ENCODE assay signal across 21 cellular contexts in genomic region chrX:153989971-153990655, GRCh38. TPM values are rescaled to one million over a fixed set of nuclear protein-coding genes. Genes with fewer than 3 reads are reported as not detected.
DNase-seq lines count a peak whose midpoint lies in the region; ATAC-seq, FAIRE-seq and TF ChIP-seq lines count a peak whose summit lies in the region.
"Had no signal": no experiment of that assay in that cellular context is flagged by ENCODE, and none has a peak within 500 bp of the region (broad histone marks: within the 10 kb centered on the region; RNA-seq: fewer than 3 reads in every experiment).

No MANE protein-coding gene starts in this region.

- H3K4me1 ChIP-seq in naive thymus-derived CD4-positive, alpha-beta T cell (ENCODE audit: control insufficient read depth in 2 of 2, insufficient read depth in 2 of 2, low read length in 2 of 2) = peaks cover 2 to 14% of the 10 kb centered on the region in 2 donors
- H3K4me1 ChIP-seq in pancreas = no peaks in the 10 kb centered on the region
- H3K4me1 ChIP-seq: SJCRH30 had no signal

- POLR2A ChIA-PET in naive thymus-derived CD4-positive, alpha-beta T cell (lab: Charles Lee) = interaction anchor here (0.7 to 1.9 kb wide), 4 partner anchors 11 to 19 kb away, joined by 3 to 10 read pairs (median 7); partner anchors contain the start of genes HCFC1 and TMEM187

- H3K4me3 ChIP-seq in naive thymus-derived CD4-positive, alpha-beta T cell (ENCODE audit: low read length) = no peak overlapping the region
- no peak overlapping the region for H3K4me3 ChIP-seq in pancreas
- H3K4me3 ChIP-seq: SJCRH30, skin epidermis, upper lobe of right lung had no signal

- TF ChIP-seq CTCF in pancreas (IDR thresholded peaks at IDR 0.05) = no peak

- peak; percentile 40 for ATAC-seq in T-helper 17 cell
- peak; percentile 20 for ATAC-seq in naive thymus-derived CD4-positive, alpha-beta T cell
- ATAC-seq in pancreas = no peak
- ATAC-seq: Panc1, upper lobe of right lung had no signal

- H3K36me3 ChIP-seq in naive thymus-derived CD4-positive, alpha-beta T cell (ENCODE audit: control insufficient read depth in 2 of 3, insufficient read depth in 3 of 3, low read length in 3 of 3) = no peaks in the 10 kb centered on the region
- H3K36me3 ChIP-seq in pancreas = no peaks in the 10 kb centered on the region
- H3K36me3 ChIP-seq: SJCRH30, upper lobe of right lung had no signal

- intact Hi-C loops in activated CD4-positive, alpha-beta T cell treated with anti-CD3 and anti-CD28 coated beads, Interleukin-2, amount 10 ng/mL, durations not matched to agents 24 days and 14 days (cut with micrococcal nuclease) = no loop called here
- intact Hi-C loops in naive thymus-derived CD4-positive, alpha-beta T cell (cut with micrococcal nuclease) = no loop called here
- intact Hi-C loops in pancreas (cut with DNase I) = no loop called here

- no peaks in the 10 kb centered on the region for H3K9me3 Mint-ChIP-seq in activated CD4-positive, alpha-beta T cell treated with anti-CD3 and anti-CD28 coated beads, Interleukin-2, amount 10 ng/mL, durations not matched to agents 24 days and 14 days
- H3K9me3 Mint-ChIP-seq in naive thymus-derived CD4-positive, alpha-beta T cell = peaks cover 0 to 2% (median 0%) of the 10 kb centered on the region in 11 donors
- H3K9me3 Mint-ChIP-seq: T-helper 1 cell treated with Interleukin-12 subunit alpha and Interleukin-12 subunit beta and Interleukin-4 antibody, amounts not matched to agents 30 μg/mL and 1 μg/mL, for 36 hours had no signal

- 86 to 91% methylated on average over 14 of the region's 14 CpGs for WGBS in pancreas, 2 donors

- peaks cover 3% of the 10 kb centered on the region for H3K4me1 Mint-ChIP-seq in activated CD4-positive, alpha-beta T cell treated with anti-CD3 and anti-CD28 coated beads, Interleukin-2, amount 10 ng/mL, durations not matched to agents 24 days and 14 days
- H3K4me1 Mint-ChIP-seq in T-helper 17 cell = peaks cover 14% of the 10 kb centered on the region
- peaks cover 7 to 31% (median 16%) of the 10 kb centered on the region in 7 donors for H3K4me1 Mint-ChIP-seq in naive thymus-derived CD4-positive, alpha-beta T cell
- H3K4me1 Mint-ChIP-seq: nephron had no signal

- DNase-seq in activated CD4-positive, alpha-beta T cell treated with anti-CD3 and anti-CD28 coated beads, Interleukin-2, amount 10 ng/mL, durations not matched to agents 24 days and 14 days = peak; percentile 59
- DNase-seq in activated CD4-positive, alpha-beta T cell treated with anti-CD3 and anti-CD28 coated beads, Interleukin-2, amount 50 U/mL, for 48 hours = no peak
- DNase-seq in T-helper 17 cell (no peak), pancreas (no peak), Kasumi-1 (lab: John Stamatoyannopoulos, UW) (no peak)
- DNase-seq in naive thymus-derived CD4-positive, alpha-beta T cell = peak in 3 of 9 donors; percentile 33 to 41 (median 35)
- DNase-seq: 8988T; activated effector memory CD4-positive, alpha-beta T cell treated with anti-CD3 and anti-CD28 coated beads, Interleukin-2, amount 50 U/mL, for 16 hours; mesendoderm; NCI-H1092 treated with DMSO at 0.1 percent for 48 hours; NCI-H2081; NCI-H446 treated with DMSO at 0.1 percent for 48 hours; SJCRH30; upper lobe of right lung had no signal

- H3K9me3 ChIP-seq in T-helper 17 cell (ENCODE audit: control insufficient read depth, low read length, poor library complexity, severe bottlenecking) (no peaks in the 10 kb centered on the region), pancreas (no peaks in the 10 kb centered on the region)
- H3K9me3 ChIP-seq in naive thymus-derived CD4-positive, alpha-beta T cell (ENCODE audit: control insufficient read depth in 2 of 3, low read length in 3 of 3) = no peaks in the 10 kb centered on the region
- H3K9me3 ChIP-seq: SJCRH30, upper lobe of right lung had no signal

- peak overlapping the region; percentile 41 for H3K27ac Mint-ChIP-seq in activated CD4-positive, alpha-beta T cell treated with anti-CD3 and anti-CD28 coated beads, Interleukin-2, amount 10 ng/mL, durations not matched to agents 24 days and 14 days
- H3K27ac Mint-ChIP-seq in T-helper 17 cell = peak overlapping the region; percentile 92
- H3K27ac Mint-ChIP-seq in naive thymus-derived CD4-positive, alpha-beta T cell = peak overlapping the region; percentile 55 to 91 (median 85)
- H3K27ac Mint-ChIP-seq: B cell; progenitor cell of endocrine pancreas; T-helper 1 cell treated with Interleukin-12 subunit alpha and Interleukin-12 subunit beta and Interleukin-4 antibody, amounts not matched to agents 30 μg/mL and 1 μg/mL, for 36 hours had no signal

- H3K27me3 ChIP-seq in naive thymus-derived CD4-positive, alpha-beta T cell (ENCODE audit: control insufficient read depth in 2 of 2, insufficient read depth in 2 of 2, low read length in 2 of 2) = no peaks in the 10 kb centered on the region
- H3K27me3 ChIP-seq in pancreas = peaks cover 0 to 12% (median 0%) of the 10 kb centered on the region in 4 donors
- H3K27me3 ChIP-seq: SJCRH30, upper lobe of right lung had no signal

- peak overlapping the region; percentile 42 for H3K27ac ChIP-seq in naive thymus-derived CD4-positive, alpha-beta T cell (ENCODE audit: low read depth, low read length)
- no peak overlapping the region for H3K27ac ChIP-seq in pancreas
- H3K27ac ChIP-seq: SJCRH30, skin epidermis, upper lobe of right lung, VCaP had no signal

- CTCF ChIA-PET in naive thymus-derived CD4-positive, alpha-beta T cell (lab: Charles Lee) = interaction anchor here (1.0 kb wide), 1 partner anchor 27 kb away, joined by 3 read pairs; no protein-coding TSS in a partner anchor

- H3K4me3 Mint-ChIP-seq in activated CD4-positive, alpha-beta T cell treated with anti-CD3 and anti-CD28 coated beads, Interleukin-2, amount 10 ng/mL, durations not matched to agents 24 days and 14 days = no peak overlapping the region
- H3K4me3 Mint-ChIP-seq in T-helper 17 cell = peak overlapping the region; percentile 75
- peak overlapping the region in 8 of 10 donors; percentile 39 to 75 (median 62) for H3K4me3 Mint-ChIP-seq in naive thymus-derived CD4-positive, alpha-beta T cell
- H3K4me3 Mint-ChIP-seq: B cell; nephron; T-helper 1 cell treated with Interleukin-12 subunit alpha and Interleukin-12 subunit beta and Interleukin-4 antibody, amounts not matched to agents 30 μg/mL and 1 μg/mL, for 36 hours had no signal

- no peaks in the 10 kb centered on the region for H3K27me3 Mint-ChIP-seq in activated CD4-positive, alpha-beta T cell treated with anti-CD3 and anti-CD28 coated beads, Interleukin-2, amount 10 ng/mL, durations not matched to agents 24 days and 14 days
- no peaks in the 10 kb centered on the region for H3K27me3 Mint-ChIP-seq in T-helper 17 cell
- no peaks in the 10 kb centered on the region for H3K27me3 Mint-ChIP-seq in naive thymus-derived CD4-positive, alpha-beta T cell
- H3K27me3 Mint-ChIP-seq: B cell, progenitor cell of endocrine pancreas had no signal

- FAIRE-seq in pancreas (lab: Jason Lieb, UNC) = no peak

- no peaks in the 10 kb centered on the region for H3K36me3 Mint-ChIP-seq in activated CD4-positive, alpha-beta T cell treated with anti-CD3 and anti-CD28 coated beads, Interleukin-2, amount 10 ng/mL, durations not matched to agents 24 days and 14 days (ENCODE audit: low read depth)
- no peaks in the 10 kb centered on the region for H3K36me3 Mint-ChIP-seq in T-helper 17 cell (ENCODE audit: low read depth)
- no peaks in the 10 kb centered on the region for H3K36me3 Mint-ChIP-seq in naive thymus-derived CD4-positive, alpha-beta T cell

RNA-seq across cellular contexts. Expression of gene TMEM187, which starts 17.6 kb away (rescaled TPM):
- total RNA-seq in activated CD4-positive, alpha-beta T cell treated with anti-CD3 and anti-CD28 coated beads, Interleukin-2, amount 10 ng/mL, durations not matched to agents 24 days and 14 days = 2.4 and 3.8 TPM in 2 replicates
- total RNA-seq in T-helper 17 cell (1 to 10 TPM; 2.4 to 3.0 TPM), pancreas (10 to 100 TPM in 2 of 6 donors, 1 to 10 TPM in 4; 5.7 to 12.4 (median 9.1) TPM)
- total RNA-seq in naive thymus-derived CD4-positive, alpha-beta T cell = 10 to 100 TPM in 2 of 5 experiments, 1 to 10 TPM in 3; 1.4 to 13.4 (median 7.1) TPM
- 10 to 100 TPM in 1 of 2 donors, 1 to 10 TPM in 1; 10.0 to 22.7 TPM for polyA plus RNA-seq in naive thymus-derived CD4-positive, alpha-beta T cell
- polyA plus RNA-seq in pancreas = 1 to 10 TPM; 5.2 to 7.8 TPM

RNA-seq across cellular contexts. Expression of gene HCFC1, which starts 18.5 kb away (rescaled TPM):
- total RNA-seq in activated CD4-positive, alpha-beta T cell treated with anti-CD3 and anti-CD28 coated beads, Interleukin-2, amount 10 ng/mL, durations not matched to agents 24 days and 14 days = 107 and 109 TPM in 2 replicates
- total RNA-seq in T-helper 17 cell = 10 to 100 TPM; 65.7 to 65.8 TPM
- 100 to 1,000 TPM in 1 of 5 experiments, 10 to 100 TPM in 4; 52.3 to 106 (median 67.2) TPM for total RNA-seq in naive thymus-derived CD4-positive, alpha-beta T cell
- 10 to 100 TPM in 1 of 2 donors, 1 to 10 TPM in 1; 6.6 to 15.0 TPM for polyA plus RNA-seq in naive thymus-derived CD4-positive, alpha-beta T cell
- 10 to 100 TPM; 10.4 to 28.4 (median 17.0) TPM for total RNA-seq in pancreas
- 10 to 100 TPM; 15.7 to 17.1 TPM for polyA plus RNA-seq in pancreas

RNA-seq across cellular contexts. Expression of gene IRAK1, which starts 29.6 kb away (rescaled TPM):
- 177 and 192 TPM in 2 replicates for total RNA-seq in activated CD4-positive, alpha-beta T cell treated with anti-CD3 and anti-CD28 coated beads, Interleukin-2, amount 10 ng/mL, durations not matched to agents 24 days and 14 days
- total RNA-seq in T-helper 17 cell = 10 to 100 TPM; 75.3 to 92.5 TPM
- total RNA-seq in naive thymus-derived CD4-positive, alpha-beta T cell = 100 to 1,000 TPM in 2 of 5 experiments, 10 to 100 TPM in 3; 50.6 to 120 (median 61.6) TPM
- polyA plus RNA-seq in naive thymus-derived CD4-positive, alpha-beta T cell = 10 to 100 TPM; 20.0 to 47.2 TPM
- total RNA-seq in pancreas = 100 to 1,000 TPM in 1 of 6 donors, 10 to 100 TPM in 5; 44.5 to 103 (median 64.6) TPM
- polyA plus RNA-seq in pancreas = 10 to 100 TPM; 35.8 to 48.9 TPM

RNA-seq across cellular contexts. Expression of gene RENBP, which starts 45.7 kb away (rescaled TPM):
- 13.7 and 15.1 TPM in 2 replicates for total RNA-seq in activated CD4-positive, alpha-beta T cell treated with anti-CD3 and anti-CD28 coated beads, Interleukin-2, amount 10 ng/mL, durations not matched to agents 24 days and 14 days
- total RNA-seq in T-helper 17 cell (10 to 100 TPM in 1 of 2 donors, 1 to 10 TPM in 1; 8.8 to 11.5 TPM), pancreas (1 to 10 TPM in 4 of 6 donors, under 1 TPM in 2; 0.43 to 7.5 (median 1.6) TPM)
- total RNA-seq in naive thymus-derived CD4-positive, alpha-beta T cell = 10 to 100 TPM; 14.8 to 32.7 (median 27.7) TPM
- polyA plus RNA-seq in naive thymus-derived CD4-positive, alpha-beta T cell = 1 to 10 TPM in 1 of 2 donors, under 1 TPM in 1; 0.47 to 1.3 TPM
- 1 to 10 TPM; 2.8 to 5.1 TPM for polyA plus RNA-seq in pancreas

RNA-seq across cellular contexts. Expression of gene NAA10, which starts 55.3 kb away (rescaled TPM):
- total RNA-seq in activated CD4-positive, alpha-beta T cell treated with anti-CD3 and anti-CD28 coated beads, Interleukin-2, amount 10 ng/mL, durations not matched to agents 24 days and 14 days = 153 and 168 TPM in 2 replicates
- total RNA-seq in T-helper 17 cell = 10 to 100 TPM; 42.8 to 48.5 TPM
- total RNA-seq in naive thymus-derived CD4-positive, alpha-beta T cell = 10 to 100 TPM; 45.2 to 79.7 (median 75.6) TPM
- 10 to 100 TPM; 37.6 to 47.2 TPM for polyA plus RNA-seq in naive thymus-derived CD4-positive, alpha-beta T cell
- total RNA-seq in pancreas = 10 to 100 TPM; 24.5 to 49.0 (median 40.3) TPM
- 100 to 1,000 TPM in 1 of 2 donors, 10 to 100 TPM in 1; 95.1 to 115 TPM for polyA plus RNA-seq in pancreas

Comparison
In these comparisons a context has a peak if more than half of its experiments do, and no peak if none do; other contexts are left out.
1. H3K27ac Mint-ChIP-seq: peak in every context shown above with its lines; median percentile 92 in T-helper 17 cell; 85 in naive thymus-derived CD4-positive, alpha-beta T cell; 41 in activated CD4-positive, alpha-beta T cell treated with anti-CD3 and anti-CD28 coated beads, Interleukin-2, amount 10 ng/mL, durations not matched to agents 24 days and 14 days.
2. ATAC-seq: peak in T-helper 17 cell (single experiment) and naive thymus-derived CD4-positive, alpha-beta T cell (single experiment); none in pancreas (0 of 4).